14 cellular contexts compared by ENCODE assay signal in genomic region chr3:140529096-140529495, GRCh38.
DNase-seq lines count a peak whose midpoint lies in the region; ATAC-seq and TF ChIP-seq lines count a peak whose summit lies in the region.
"Had no signal": no experiment of that assay in that cellular context is flagged by ENCODE, and none has a peak within 500 bp of the region (broad histone marks: within the 10 kb centered on the region; RNA-seq: fewer than 3 reads in every experiment).

No MANE protein-coding gene starts in this region.

- no peaks in the 10 kb centered on the region for H3K36me3 ChIP-seq in hepatocyte (replicated peaks; ENCODE audit: insufficient read depth, low read depth)
- no peaks in the 10 kb centered on the region for H3K36me3 ChIP-seq in smooth muscle cell (ENCODE audit: low read depth)
- no peaks in the 10 kb centered on the region for H3K36me3 ChIP-seq in effector memory CD4-positive, alpha-beta T cell (ENCODE audit: control insufficient read depth, insufficient read depth, low read length)
- H3K36me3 ChIP-seq in sigmoid colon = no peaks in the 10 kb centered on the region
- H3K36me3 ChIP-seq: adrenal gland, thoracic aorta had no signal

- no peak overlapping the region for H3K9ac ChIP-seq in smooth muscle cell (ENCODE audit: low read depth)

- no peak for TF ChIP-seq EP300 in sigmoid colon (IDR thresholded peaks at IDR 0.05)

- H3K27me3 ChIP-seq in hepatocyte (no peaks in the 10 kb centered on the region), smooth muscle cell (ENCODE audit: low read depth) (no peaks in the 10 kb centered on the region), sigmoid colon (no peaks in the 10 kb centered on the region)
- no peaks in the 10 kb centered on the region for H3K27me3 ChIP-seq in effector memory CD4-positive, alpha-beta T cell (replicated peaks; ENCODE audit: control insufficient read depth, insufficient read depth, low read length, poor library complexity, severe bottlenecking)
- H3K27me3 ChIP-seq: adrenal gland had no signal

- WGBS in hepatocyte (ENCODE audit: low lambda C conversion rate, missing lambda C conversion rate) = 49% methylated on average over 5 of the region's 5 CpGs
- 20% methylated on average over 5 of the region's 5 CpGs for WGBS in smooth muscle cell (ENCODE audit: low lambda C conversion rate)
- WGBS in sigmoid colon, 2 donors = 70 to 79% methylated on average over 5 of the region's 5 CpGs

- H3K4me2 ChIP-seq in hepatocyte (no peak overlapping the region), smooth muscle cell (peak overlapping the region; percentile 51)

- DNase-seq in HK-2 (ENCODE audit: unreplicated experiment) (peak; percentile 59), T1000 (lab: John Stamatoyannopoulos, UW) (peak; percentile 85), hepatocyte (ENCODE audit: low spot score) (peak; percentile 26), smooth muscle cell (lab: John Stamatoyannopoulos, UW; ENCODE audit: unreplicated experiment) (no peak), left lobe of liver (ENCODE audit: low spot score) (no peak), sigmoid colon (no peak)
- DNase-seq in effector memory CD4-positive, alpha-beta T cell = no peak
- DNase-seq: activated B cell treated with CpG ODN at 0.5 μM for 24 hours; effector memory CD8-positive, alpha-beta T cell; NCI-H1417; NCI-H82; right cardiac atrium had no signal

- no peak overlapping the region for H2AFZ ChIP-seq in hepatocyte
- H2AFZ ChIP-seq in smooth muscle cell (ENCODE audit: low read depth) = no peak overlapping the region

- no peaks in the 10 kb centered on the region for H3K4me1 ChIP-seq in hepatocyte (ENCODE audit: insufficient read depth)
- H3K4me1 ChIP-seq in smooth muscle cell (ENCODE audit: low read depth) = no peaks in the 10 kb centered on the region
- H3K4me1 ChIP-seq in effector memory CD4-positive, alpha-beta T cell (ENCODE audit: control insufficient read depth, insufficient read depth, low read length, poor library complexity, severe bottlenecking) = no peaks in the 10 kb centered on the region
- H3K4me1 ChIP-seq in sigmoid colon = peaks cover 0 to 7% (median 0%) of the 10 kb centered on the region in 4 donors
- H3K4me1 ChIP-seq: adrenal gland had no signal

- intact Hi-C loops in sigmoid colon (cut with DNase I) = no loop called here

- H3F3A ChIP-seq in smooth muscle cell (ENCODE audit: low read depth) = peaks cover 4% of the 10 kb centered on the region

- H3K79me2 ChIP-seq in hepatocyte = no peaks in the 10 kb centered on the region
- H3K79me2 ChIP-seq in smooth muscle cell (ENCODE audit: low read depth) = no peaks in the 10 kb centered on the region

- TF ChIP-seq POLR2A in sigmoid colon (IDR thresholded peaks at IDR 0.05) = no peak

- H3K4me3 ChIP-seq in hepatocyte = no peak overlapping the region
- no peak overlapping the region for H3K4me3 ChIP-seq in smooth muscle cell
- no peak overlapping the region for H3K4me3 ChIP-seq in effector memory CD4-positive, alpha-beta T cell (ENCODE audit: insufficient read depth, low read depth, low read length, poor library complexity, severe bottlenecking)
- no peak overlapping the region for H3K4me3 ChIP-seq in sigmoid colon
- H3K4me3 ChIP-seq: adrenal gland, thoracic aorta had no signal

- H3K9me3 ChIP-seq in hepatocyte (ENCODE audit: low read depth) (no peaks in the 10 kb centered on the region), smooth muscle cell (replicated peaks; ENCODE audit: low read depth) (no peaks in the 10 kb centered on the region), sigmoid colon (no peaks in the 10 kb centered on the region)
- no peaks in the 10 kb centered on the region for H3K9me3 ChIP-seq in effector memory CD4-positive, alpha-beta T cell (ENCODE audit: control insufficient read depth, low read length)
- H3K9me3 ChIP-seq: adrenal gland, thoracic aorta had no signal

- TF ChIP-seq CTCF in hepatocyte (IDR thresholded peaks at IDR 0.05; ENCODE audit: poor library complexity) (no peak), smooth muscle cell (IDR thresholded peaks at IDR 0.05; ENCODE audit: borderline replicate concordance, insufficient read depth, poor library complexity, severe bottlenecking) (no peak), sigmoid colon (IDR thresholded peaks at IDR 0.05) (no peak)

- no peak overlapping the region for H3K27ac ChIP-seq in hepatocyte
- H3K27ac ChIP-seq in smooth muscle cell (ENCODE audit: low read depth) = peak overlapping the region; percentile 72
- no peak overlapping the region for H3K27ac ChIP-seq in effector memory CD4-positive, alpha-beta T cell (ENCODE audit: insufficient read depth, low read length, poor library complexity, severe bottlenecking)
- no peak overlapping the region for H3K27ac ChIP-seq in sigmoid colon
- H3K27ac ChIP-seq: thoracic aorta had no signal

- H3K9me2 ChIP-seq in hepatocyte (replicated peaks; ENCODE audit: insufficient read depth) = no peaks in the 10 kb centered on the region

- no peaks in the 10 kb centered on the region for H4K20me1 ChIP-seq in hepatocyte (ENCODE audit: insufficient read depth, poor library complexity, severe bottlenecking)
- H4K20me1 ChIP-seq in smooth muscle cell (ENCODE audit: low read depth) = no peaks in the 10 kb centered on the region

- ATAC-seq in left lobe of liver = no peak
- ATAC-seq: effector memory CD8-positive, alpha-beta T cell; right cardiac atrium had no signal

Comparison
In these comparisons a context has a peak if more than half of its experiments do, and no peak if none do; other contexts are left out.
1. DNase-seq: peak in HK-2 (single experiment), T1000 (single experiment) and hepatocyte (single experiment); none in smooth muscle cell (single experiment), left lobe of liver (single experiment), effector memory CD4-positive, alpha-beta T cell (0 of 3) and sigmoid colon (single experiment).